ENCODE assay signal across 1 cellular context in genomic region chr22:50641696-50642607, GRCh38.
TF ChIP-seq lines count a peak whose summit lies in the region.

No MANE protein-coding gene starts in this region.

TF ChIP-seq in GM23338, 12 proteins besides CTCF, POLR2A, EP300 and RAD21 (continued from another document):
- no peak for TF ChIP-seq REST (IDR thresholded peaks at IDR 0.05; ENCODE audit: unreplicated experiment)
- no peak; the same call in 1 of the 2 replicates for TF ChIP-seq NANOG (IDR thresholded peaks at IDR 0.05; ENCODE audit: borderline replicate concordance)
TF ChIP-seq in GM23338: peak in this region for 0.
